Comparison of ENCODE assay signal across 1 cellular context in the genomic region with DNA sequence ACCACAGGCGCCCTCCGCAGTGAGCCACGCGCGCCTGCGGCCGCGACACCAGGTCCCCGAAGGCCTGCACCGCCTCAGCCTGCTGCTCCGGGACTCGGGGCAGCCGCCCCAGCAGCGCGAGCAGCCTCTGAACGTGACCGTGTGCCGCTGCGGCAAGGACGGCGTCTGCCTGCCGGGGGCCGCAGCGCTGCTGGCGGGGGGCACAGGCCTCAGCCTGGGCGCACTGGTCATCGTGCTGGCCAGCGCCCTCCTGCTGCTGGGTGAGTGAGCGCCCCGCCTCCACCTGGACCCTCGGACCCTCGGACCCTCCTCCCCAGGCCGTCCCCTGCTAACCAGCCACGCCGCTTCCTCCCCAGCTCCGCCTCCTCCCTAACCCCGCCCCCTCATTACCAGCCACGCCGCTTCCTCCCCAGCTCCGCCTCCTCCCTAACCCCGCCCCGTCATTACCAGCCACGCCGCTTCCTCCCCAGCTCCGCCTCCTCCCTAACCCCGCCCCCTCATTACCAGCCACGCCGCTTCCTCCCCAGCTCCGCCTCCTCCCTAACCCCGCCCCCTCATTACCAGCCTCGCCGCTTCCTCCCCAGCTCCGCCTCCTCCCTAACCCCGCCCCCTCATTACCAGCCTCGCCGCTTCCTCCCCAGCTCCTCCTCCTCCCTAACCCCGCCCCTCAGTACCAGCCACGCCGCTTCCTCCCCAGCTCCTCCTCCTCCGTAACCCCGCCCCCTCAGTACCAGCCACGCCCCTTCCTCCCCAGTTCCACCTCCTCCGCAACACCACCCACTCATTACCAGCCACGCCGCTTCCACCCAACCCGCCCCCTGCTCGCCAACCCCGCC.
TF ChIP-seq lines count a peak whose summit lies in the region.

No MANE protein-coding gene starts in this region.

TF ChIP-seq in HepG2, 621 proteins besides CTCF, POLR2A, EP300 and RAD21 (continued from another document and continues in another):
- TF ChIP-seq NR1H2 (CRISPR knock-in tag; IDR thresholded peaks at IDR 0.05; ENCODE audit: borderline replicate concordance, low read depth) (peak; percentile 85), PPARG (CRISPR knock-in tag; conservative IDR thresholded peaks at IDR 0.05) (peak; percentile 52; the same call in 1 of the 2 replicates), ZNF891 (CRISPR knock-in tag; IDR thresholded peaks at IDR 0.05) (peak; percentile 58), PITX1 (CRISPR knock-in tag; IDR thresholded peaks at IDR 0.05) (peak; percentile 63), PLSCR1 (CRISPR knock-in tag; IDR thresholded peaks at IDR 0.05; ENCODE audit: borderline replicate concordance) (0 out of 2 replicates have a peak, but pooled peaks have one; percentile 62), ZNF713 (CRISPR knock-in tag; IDR thresholded peaks at IDR 0.05) (peak; percentile 89; the same call in 1 of the 2 replicates), RARA (CRISPR knock-in tag; IDR thresholded peaks at IDR 0.05) (peak; percentile 58; the same call in 1 of the 2 replicates), MYC (CRISPR knock-in tag; IDR thresholded peaks at IDR 0.05; ENCODE audit: borderline replicate concordance) (peak; percentile 88), ARNTL (CRISPR knock-in tag; IDR thresholded peaks at IDR 0.05) (peak; percentile 70), ZBTB10 (CRISPR knock-in tag; IDR thresholded peaks at IDR 0.05; ENCODE audit: borderline replicate concordance) (0 out of 2 replicates have a peak, but pooled peaks have one; percentile 78), ZNF777 (CRISPR knock-in tag; IDR thresholded peaks at IDR 0.05) (peak; percentile 66), ZBTB20 (CRISPR knock-in tag; IDR thresholded peaks at IDR 0.05; ENCODE audit: borderline replicate concordance, low read depth) (peak; percentile 28; the same call in 1 of the 2 replicates), TRAFD1 (CRISPR knock-in tag; IDR thresholded peaks at IDR 0.05; ENCODE audit: borderline replicate concordance) (0 out of 2 replicates have a peak, but pooled peaks have one; percentile 56), ZNF343 (CRISPR knock-in tag; IDR thresholded peaks at IDR 0.05) (0 out of 2 replicates have a peak, but pooled peaks have one; percentile 27), LBX2 (CRISPR knock-in tag; IDR thresholded peaks at IDR 0.05; ENCODE audit: borderline replicate concordance) (peak; percentile 94; the same call in 1 of the 2 replicates), ZNF678 (CRISPR knock-in tag; IDR thresholded peaks at IDR 0.05) (peak; percentile 79; the same call in 1 of the 2 replicates), POLR2AphosphoS5 (IDR thresholded peaks at IDR 0.05; ENCODE audit: low read depth, low read length) (peak; percentile 85), ZNF414 (CRISPR knock-in tag; IDR thresholded peaks at IDR 0.05) (peak; percentile 89; the same call in 1 of the 2 replicates), KDM5B (CRISPR knock-in tag; IDR thresholded peaks at IDR 0.05; ENCODE audit: borderline replicate concordance) (peak; percentile 93), CERS6 (CRISPR knock-in tag; IDR thresholded peaks at IDR 0.05) (peak; percentile 74; the same call in 1 of the 2 replicates), ZNF550 (CRISPR knock-in tag; IDR thresholded peaks at IDR 0.05; ENCODE audit: borderline replicate concordance) (0 out of 2 replicates have a peak, but pooled peaks have one; percentile 49), ZBTB49 (CRISPR knock-in tag; IDR thresholded peaks at IDR 0.05; ENCODE audit: borderline replicate concordance) (peak; percentile 63; the same call in 1 of the 2 replicates), ZNF766 (CRISPR knock-in tag; IDR thresholded peaks at IDR 0.05; ENCODE audit: borderline replicate concordance) (peak; percentile 87; the same call in 1 of the 2 replicates), CBFB (CRISPR knock-in tag; IDR thresholded peaks at IDR 0.05) (peak; percentile 85), BRCA1 (CRISPR knock-in tag; IDR thresholded peaks at IDR 0.05) (peak; percentile 85; the same call in 1 of the 2 replicates), ZNF30 (CRISPR knock-in tag; IDR thresholded peaks at IDR 0.05) (peak; percentile 34; the same call in 1 of the 2 replicates), MEIS2 (CRISPR knock-in tag; IDR thresholded peaks at IDR 0.05) (peak; percentile 92), ZNF431 (CRISPR knock-in tag; IDR thresholded peaks at IDR 0.05; ENCODE audit: borderline replicate concordance, low read depth) (peak; percentile 98), ZNF746 (CRISPR knock-in tag; IDR thresholded peaks at IDR 0.05) (peak; percentile 74; the same call in 1 of the 2 replicates), ZFX (CRISPR knock-in tag; IDR thresholded peaks at IDR 0.05; ENCODE audit: low read depth) (peak; percentile 99), ESRRA (CRISPR knock-in tag; IDR thresholded peaks at IDR 0.05; ENCODE audit: low read depth) (peak; percentile 78; the same call in 1 of the 2 replicates), GABPB1 (CRISPR knock-in tag; IDR thresholded peaks at IDR 0.05) (peak; percentile 73), ZIK1 (CRISPR knock-in tag; IDR thresholded peaks at IDR 0.05; ENCODE audit: borderline replicate concordance, low read depth) (0 out of 2 replicates have a peak, but pooled peaks have one; percentile 68), ATF7-NPFF (CRISPR knock-in tag; IDR thresholded peaks at IDR 0.05; ENCODE audit: low read depth) (peak; percentile 78; the same call in 1 of the 2 replicates), ZNF253 (CRISPR knock-in tag; IDR thresholded peaks at IDR 0.05; ENCODE audit: borderline replicate concordance) (0 out of 2 replicates have a peak, but pooled peaks have one; percentile 56), STAG1 (CRISPR knock-in tag; IDR thresholded peaks at IDR 0.05) (peak; percentile 34), SAP130 (CRISPR knock-in tag; IDR thresholded peaks at IDR 0.05; ENCODE audit: low read depth) (peak; percentile 95), KLF16 (CRISPR knock-in tag; IDR thresholded peaks at IDR 0.05) (peak in 1 of 2 experiments; percentile 76; a peak in 2 of 4 replicates), ZNF574 (CRISPR knock-in tag; IDR thresholded peaks at IDR 0.05) (peak; percentile 82)
- TF ChIP-seq, protein P1, sequence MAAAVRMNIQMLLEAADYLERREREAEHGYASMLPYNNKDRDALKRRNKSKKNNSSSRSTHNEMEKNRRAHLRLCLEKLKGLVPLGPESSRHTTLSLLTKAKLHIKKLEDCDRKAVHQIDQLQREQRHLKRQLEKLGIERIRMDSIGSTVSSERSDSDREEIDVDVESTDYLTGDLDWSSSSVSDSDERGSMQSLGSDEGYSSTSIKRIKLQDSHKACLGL (CRISPR knock-in tag; IDR thresholded peaks at IDR 0.05): peak; percentile 86; the same call in 1 of the 2 replicates
- TF ChIP-seq, protein P2, sequence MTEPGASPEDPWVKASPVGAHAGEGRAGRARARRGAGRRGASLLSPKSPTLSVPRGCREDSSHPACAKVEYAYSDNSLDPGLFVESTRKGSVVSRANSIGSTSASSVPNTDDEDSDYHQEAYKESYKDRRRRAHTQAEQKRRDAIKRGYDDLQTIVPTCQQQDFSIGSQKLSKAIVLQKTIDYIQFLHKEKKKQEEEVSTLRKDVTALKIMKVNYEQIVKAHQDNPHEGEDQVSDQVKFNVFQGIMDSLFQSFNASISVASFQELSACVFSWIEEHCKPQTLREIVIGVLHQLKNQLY (CRISPR knock-in tag; IDR thresholded peaks at IDR 0.05): peak; percentile 79; the same call in 1 of the 2 replicates
- TF ChIP-seq, protein P3, sequence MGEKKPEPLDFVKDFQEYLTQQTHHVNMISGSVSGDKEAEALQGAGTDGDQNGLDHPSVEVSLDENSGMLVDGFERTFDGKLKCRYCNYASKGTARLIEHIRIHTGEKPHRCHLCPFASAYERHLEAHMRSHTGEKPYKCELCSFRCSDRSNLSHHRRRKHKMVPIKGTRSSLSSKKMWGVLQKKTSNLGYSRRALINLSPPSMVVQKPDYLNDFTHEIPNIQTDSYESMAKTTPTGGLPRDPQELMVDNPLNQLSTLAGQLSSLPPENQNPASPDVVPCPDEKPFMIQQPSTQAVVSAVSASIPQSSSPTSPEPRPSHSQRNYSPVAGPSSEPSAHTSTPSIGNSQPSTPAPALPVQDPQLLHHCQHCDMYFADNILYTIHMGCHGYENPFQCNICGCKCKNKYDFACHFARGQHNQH (CRISPR knock-in tag; IDR thresholded peaks at IDR 0.05): peak; percentile 65
